Comparison of ENCODE assay signal across 29 cellular contexts in the genomic region with DNA sequence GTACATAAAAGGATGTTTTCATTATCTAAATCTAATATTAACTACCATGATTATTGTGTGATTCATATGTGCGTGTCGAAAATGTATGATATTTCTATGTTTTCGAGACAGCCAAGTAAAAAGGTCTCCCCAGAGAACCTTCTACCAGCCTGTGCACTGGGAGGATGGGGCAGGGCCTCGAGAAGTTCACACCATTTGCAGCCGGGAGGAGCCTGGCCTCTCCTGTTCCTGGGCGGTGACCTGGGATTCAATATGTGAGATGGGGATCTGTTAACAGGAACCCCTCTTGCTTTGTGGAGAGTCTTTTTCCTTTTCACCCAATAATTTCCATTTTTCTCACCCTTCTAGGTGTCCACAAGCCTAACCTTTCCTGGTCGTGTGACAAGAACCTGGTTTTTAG.
"Had no signal": no experiment of that assay in that cellular context is flagged by ENCODE, and none has a peak within 500 bp of the region (broad histone marks: within the 10 kb centered on the region; RNA-seq: fewer than 3 reads in every experiment).

No MANE protein-coding gene starts in this region.

- H3K9me3 ChIP-seq: body of pancreas, colonic mucosa, esophagus squamous epithelium, gastroesophageal sphincter, heart right ventricle had no signal

- H3K27ac ChIP-seq: body of pancreas, cardiac muscle cell, colonic mucosa, epithelial cell of prostate, esophagus squamous epithelium, gastroesophageal sphincter, heart right ventricle had no signal

- H3K4me1 ChIP-seq: colonic mucosa, esophagus squamous epithelium, gastroesophageal sphincter, heart right ventricle had no signal

- DNase-seq: activated CD4-positive, alpha-beta memory T cell treated with anti-CD3 and anti-CD28 coated beads, Interleukin-2, amount 10 ng/mL, durations not matched to agents 7 days and 5 days; activated CD4-positive, alpha-beta T cell treated with anti-CD3 and anti-CD28 coated beads for 36 hours; activated CD4-positive, alpha-beta T cell treated with anti-CD3 and anti-CD28 coated beads, Interleukin-2, amount 10 ng/mL, durations not matched to agents 24 days and 14 days; activated CD4-positive, alpha-beta T cell treated with anti-CD3 and anti-CD28 coated beads, Interleukin-2, amount 50 U/mL, for 4 hours; activated CD4-positive, CD25-positive, alpha-beta regulatory T cell; activated CD4-positive, CD25-positive, alpha-beta regulatory T cell treated with anti-CD3 and anti-CD28 coated beads, Interleukin-2, amount 50 U/mL, for 72 hours; activated CD8-positive, alpha-beta memory T cell treated with anti-CD3 and anti-CD28 coated beads for 24 hours; activated effector memory CD4-positive, alpha-beta T cell treated with Interleukin-2 at 50 U/mL for 16 hours; activated gamma-delta T cell treated with Interleukin-2 at 50 U/mL for 16 hours; activated naive CD4-positive, alpha-beta T cell treated with anti-CD3 and anti-CD28 coated beads, Interleukin-2, amount 50 U/mL, for 16 hours; activated naive CD4-positive, alpha-beta T cell treated with Interleukin-2 at 50 U/mL for 16 hours; activated T-cell treated with anti-CD3 and anti-CD28 coated beads, Interleukin-2, amount 50 U/mL, for 4 hours; amniotic stem cell; aorta; body of pancreas; central memory CD4-positive, alpha-beta T cell; cerebellar nuclear complex; colonic mucosa; effector CD8-positive, alpha-beta T cell; esophagus squamous epithelium; foreskin melanocyte; heart right ventricle; T-helper 2 cell had no signal

- H3K36me3 ChIP-seq: cardiac muscle cell, colonic mucosa, esophagus squamous epithelium, gastroesophageal sphincter, heart right ventricle had no signal

- H3K4me3 ChIP-seq: body of pancreas, cardiac muscle cell, colonic mucosa, esophagus squamous epithelium, gastroesophageal sphincter, heart right ventricle had no signal

- ATAC-seq: activated CD4-positive, alpha-beta T cell treated with anti-CD3 and anti-CD28 coated beads for 36 hours; activated T-cell treated with anti-CD3 and anti-CD28 coated beads, Interleukin-2, amount 50 U/mL, for 4 hours; activated T-helper 17 cell treated with anti-CD3 and anti-CD28 coated beads, Interleukin-2, amount 50 U/mL, for 72 hours; body of pancreas; gastroesophageal sphincter; heart right ventricle had no signal

- H3K27me3 ChIP-seq: body of pancreas, cardiac muscle cell, colonic mucosa, esophagus squamous epithelium, gastroesophageal sphincter, heart right ventricle had no signal

- FAIRE-seq: endometrium, endothelial cell of umbilical vein had no signal
